ENCODE assay signal across 1 cellular context in the genomic region with DNA sequence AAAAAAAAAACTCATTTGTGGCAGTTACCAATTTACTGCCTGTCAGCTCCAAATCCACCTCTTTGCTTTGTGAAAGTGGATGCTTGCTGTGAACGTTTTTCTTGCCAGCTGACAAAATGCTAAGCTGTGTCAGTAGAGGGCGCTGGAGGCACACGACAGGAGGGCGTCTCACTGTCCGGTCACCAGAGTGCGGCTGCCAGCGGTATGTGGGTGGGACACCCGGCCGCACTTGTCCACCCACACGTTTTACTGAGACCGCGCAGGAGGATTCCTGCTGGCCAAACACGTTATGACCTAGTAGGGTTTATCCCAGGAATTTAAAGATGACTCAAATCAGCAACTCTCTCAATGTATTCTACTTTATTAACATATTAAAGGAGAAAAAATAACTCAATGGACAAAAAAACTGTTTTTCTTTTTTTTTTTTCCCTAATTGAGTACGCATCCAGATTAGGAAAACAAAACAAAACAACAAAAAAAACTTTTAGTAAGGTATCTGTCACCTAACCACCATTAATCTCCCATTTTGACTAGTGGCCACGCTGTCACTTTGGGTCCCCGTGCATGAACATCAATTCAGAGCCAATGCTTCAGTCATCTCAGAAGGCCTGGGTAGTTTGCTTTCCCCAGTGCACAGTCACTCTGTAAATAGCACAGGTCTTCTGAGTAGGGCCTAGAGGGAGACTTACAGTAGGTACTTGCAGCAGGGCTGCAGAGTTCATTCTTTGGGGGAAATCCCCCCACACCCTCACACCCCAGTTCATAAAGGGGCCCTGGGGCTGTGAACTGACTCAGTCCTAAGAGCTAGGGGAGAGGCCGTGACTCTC.
A peak's percentile ranks its signal among the peaks of the same experiment; 100 is the strongest.
TF ChIP-seq lines count a peak whose summit lies in the region.

No MANE protein-coding gene starts in this region.

TF ChIP-seq in HepG2, 621 proteins besides CTCF, POLR2A, EP300 and RAD21 (continued from another document and continues in another):
- TF ChIP-seq, protein P1, sequence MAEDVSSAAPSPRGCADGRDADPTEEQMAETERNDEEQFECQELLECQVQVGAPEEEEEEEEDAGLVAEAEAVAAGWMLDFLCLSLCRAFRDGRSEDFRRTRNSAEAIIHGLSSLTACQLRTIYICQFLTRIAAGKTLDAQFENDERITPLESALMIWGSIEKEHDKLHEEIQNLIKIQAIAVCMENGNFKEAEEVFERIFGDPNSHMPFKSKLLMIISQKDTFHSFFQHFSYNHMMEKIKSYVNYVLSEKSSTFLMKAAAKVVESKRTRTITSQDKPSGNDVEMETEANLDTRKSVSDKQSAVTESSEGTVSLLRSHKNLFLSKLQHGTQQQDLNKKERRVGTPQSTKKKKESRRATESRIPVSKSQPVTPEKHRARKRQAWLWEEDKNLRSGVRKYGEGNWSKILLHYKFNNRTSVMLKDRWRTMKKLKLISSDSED (CRISPR knock-in tag; IDR thresholded peaks at IDR 0.05), result no peak
- TF ChIP-seq, protein P2, sequence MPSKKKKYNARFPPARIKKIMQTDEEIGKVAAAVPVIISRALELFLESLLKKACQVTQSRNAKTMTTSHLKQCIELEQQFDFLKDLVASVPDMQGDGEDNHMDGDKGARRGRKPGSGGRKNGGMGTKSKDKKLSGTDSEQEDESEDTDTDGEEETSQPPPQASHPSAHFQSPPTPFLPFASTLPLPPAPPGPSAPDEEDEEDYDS (CRISPR knock-in tag; IDR thresholded peaks at IDR 0.05), result no peak
- TF ChIP-seq ZNF883 (CRISPR knock-in tag; IDR thresholded peaks at IDR 0.05; ENCODE audit: not compliant biosample characterization), result no peak
- TF ChIP-seq ZNF337 (CRISPR knock-in tag; IDR thresholded peaks at IDR 0.05; ENCODE audit: borderline replicate concordance, low read depth), result no peak
- TF ChIP-seq RAD51 (IDR thresholded peaks at IDR 0.05; ENCODE audit: borderline replicate concordance), result no peak
- TF ChIP-seq SOX6 (IDR thresholded peaks at IDR 0.05), result no peak
- TF ChIP-seq SOX6 (CRISPR knock-in tag; IDR thresholded peaks at IDR 0.05), result no peak
- TF ChIP-seq, protein P3, sequence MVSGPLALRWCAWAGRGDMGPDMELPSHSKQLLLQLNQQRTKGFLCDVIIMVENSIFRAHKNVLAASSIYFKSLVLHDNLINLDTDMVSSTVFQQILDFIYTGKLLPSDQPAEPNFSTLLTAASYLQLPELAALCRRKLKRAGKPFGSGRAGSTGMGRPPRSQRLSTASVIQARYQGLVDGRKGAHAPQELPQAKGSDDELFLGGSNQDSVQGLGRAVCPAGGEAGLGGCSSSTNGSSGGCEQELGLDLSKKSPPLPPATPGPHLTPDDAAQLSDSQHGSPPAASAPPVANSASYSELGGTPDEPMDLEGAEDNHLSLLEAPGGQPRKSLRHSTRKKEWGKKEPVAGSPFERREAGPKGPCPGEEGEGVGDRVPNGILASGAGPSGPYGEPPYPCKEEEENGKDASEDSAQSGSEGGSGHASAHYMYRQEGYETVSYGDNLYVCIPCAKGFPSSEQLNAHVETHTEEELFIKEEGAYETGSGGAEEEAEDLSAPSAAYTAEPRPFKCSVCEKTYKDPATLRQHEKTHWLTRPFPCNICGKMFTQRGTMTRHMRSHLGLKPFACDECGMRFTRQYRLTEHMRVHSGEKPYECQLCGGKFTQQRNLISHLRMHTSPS (CRISPR knock-in tag; IDR thresholded peaks at IDR 0.05; ENCODE audit: low read depth), result no peak
- no peak for TF ChIP-seq CBX2 (IDR thresholded peaks at IDR 0.05; ENCODE audit: low read depth, low read length)
- TF ChIP-seq CBX2 (CRISPR knock-in tag; IDR thresholded peaks at IDR 0.05; ENCODE audit: low read depth), result no peak
- no peak for TF ChIP-seq ZSCAN22 (CRISPR knock-in tag; IDR thresholded peaks at IDR 0.05)
- TF ChIP-seq ZNF24 (IDR thresholded peaks at IDR 0.05), result no peak
- no peak for TF ChIP-seq NR2F2 (IDR thresholded peaks at IDR 0.05; ENCODE audit: borderline replicate concordance, low read depth)
- no peak for TF ChIP-seq TCF12 (IDR thresholded peaks at IDR 0.05)
- TF ChIP-seq TCF12 (CRISPR knock-in tag; IDR thresholded peaks at IDR 0.05), result no peak
- TF ChIP-seq, protein P4, sequence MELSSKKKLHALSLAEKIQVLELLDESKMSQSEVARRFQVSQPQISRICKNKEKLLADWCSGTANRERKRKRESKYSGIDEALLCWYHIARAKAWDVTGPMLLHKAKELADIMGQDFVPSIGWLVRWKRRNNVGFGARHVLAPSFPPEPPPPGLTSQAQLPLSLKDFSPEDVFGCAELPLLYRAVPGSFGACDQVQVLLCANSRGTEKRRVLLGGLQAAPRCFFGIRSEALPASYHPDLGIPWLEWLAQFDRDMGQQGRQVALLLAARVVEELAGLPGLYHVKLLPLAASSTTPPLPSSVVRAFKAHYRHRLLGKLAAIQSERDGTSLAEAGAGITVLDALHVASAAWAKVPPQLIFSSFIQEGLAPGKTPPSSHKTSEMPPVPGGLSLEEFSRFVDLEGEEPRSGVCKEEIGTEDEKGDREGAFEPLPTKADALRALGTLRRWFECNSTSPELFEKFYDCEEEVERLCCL (CRISPR knock-in tag; IDR thresholded peaks at IDR 0.05; ENCODE audit: borderline replicate concordance), result no peak
- TF ChIP-seq MED8 (CRISPR knock-in tag; IDR thresholded peaks at IDR 0.05; ENCODE audit: insufficient replicate concordance), result no peak
- TF ChIP-seq KDM2A (CRISPR knock-in tag; IDR thresholded peaks at IDR 0.05; ENCODE audit: borderline replicate concordance, low read depth), result peak; percentile 83
- no peak for TF ChIP-seq IKZF1 (IDR thresholded peaks at IDR 0.05)
- no peak for TF ChIP-seq ZNF563 (CRISPR knock-in tag; IDR thresholded peaks at IDR 0.05)
- peak; percentile 24; the same call in 1 of the 2 replicates for TF ChIP-seq RXRB (CRISPR knock-in tag; IDR thresholded peaks at IDR 0.05; ENCODE audit: borderline replicate concordance)
- 0 out of 2 replicates have a peak, but pooled peaks have one; percentile 26 for TF ChIP-seq TGIF2 (CRISPR knock-in tag; IDR thresholded peaks at IDR 0.05)
- TF ChIP-seq ZNF3 (CRISPR knock-in tag; IDR thresholded peaks at IDR 0.05), result no peak
- TF ChIP-seq, protein P5, sequence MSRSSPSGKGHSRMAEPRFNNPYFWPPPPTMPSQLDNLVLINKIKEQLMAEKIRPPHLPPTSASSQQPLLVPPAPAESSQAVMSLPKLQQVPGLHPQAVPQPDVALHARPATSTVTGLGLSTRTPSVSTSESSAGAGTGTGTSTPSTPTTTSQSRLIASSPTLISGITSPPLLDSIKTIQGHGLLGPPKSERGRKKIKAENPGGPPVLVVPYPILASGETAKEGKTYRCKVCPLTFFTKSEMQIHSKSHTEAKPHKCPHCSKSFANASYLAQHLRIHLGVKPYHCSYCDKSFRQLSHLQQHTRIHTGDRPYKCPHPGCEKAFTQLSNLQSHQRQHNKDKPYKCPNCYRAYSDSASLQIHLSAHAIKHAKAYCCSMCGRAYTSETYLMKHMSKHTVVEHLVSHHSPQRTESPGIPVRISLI (CRISPR knock-in tag; IDR thresholded peaks at IDR 0.05; ENCODE audit: borderline replicate concordance), result no peak
- TF ChIP-seq, protein P6, sequence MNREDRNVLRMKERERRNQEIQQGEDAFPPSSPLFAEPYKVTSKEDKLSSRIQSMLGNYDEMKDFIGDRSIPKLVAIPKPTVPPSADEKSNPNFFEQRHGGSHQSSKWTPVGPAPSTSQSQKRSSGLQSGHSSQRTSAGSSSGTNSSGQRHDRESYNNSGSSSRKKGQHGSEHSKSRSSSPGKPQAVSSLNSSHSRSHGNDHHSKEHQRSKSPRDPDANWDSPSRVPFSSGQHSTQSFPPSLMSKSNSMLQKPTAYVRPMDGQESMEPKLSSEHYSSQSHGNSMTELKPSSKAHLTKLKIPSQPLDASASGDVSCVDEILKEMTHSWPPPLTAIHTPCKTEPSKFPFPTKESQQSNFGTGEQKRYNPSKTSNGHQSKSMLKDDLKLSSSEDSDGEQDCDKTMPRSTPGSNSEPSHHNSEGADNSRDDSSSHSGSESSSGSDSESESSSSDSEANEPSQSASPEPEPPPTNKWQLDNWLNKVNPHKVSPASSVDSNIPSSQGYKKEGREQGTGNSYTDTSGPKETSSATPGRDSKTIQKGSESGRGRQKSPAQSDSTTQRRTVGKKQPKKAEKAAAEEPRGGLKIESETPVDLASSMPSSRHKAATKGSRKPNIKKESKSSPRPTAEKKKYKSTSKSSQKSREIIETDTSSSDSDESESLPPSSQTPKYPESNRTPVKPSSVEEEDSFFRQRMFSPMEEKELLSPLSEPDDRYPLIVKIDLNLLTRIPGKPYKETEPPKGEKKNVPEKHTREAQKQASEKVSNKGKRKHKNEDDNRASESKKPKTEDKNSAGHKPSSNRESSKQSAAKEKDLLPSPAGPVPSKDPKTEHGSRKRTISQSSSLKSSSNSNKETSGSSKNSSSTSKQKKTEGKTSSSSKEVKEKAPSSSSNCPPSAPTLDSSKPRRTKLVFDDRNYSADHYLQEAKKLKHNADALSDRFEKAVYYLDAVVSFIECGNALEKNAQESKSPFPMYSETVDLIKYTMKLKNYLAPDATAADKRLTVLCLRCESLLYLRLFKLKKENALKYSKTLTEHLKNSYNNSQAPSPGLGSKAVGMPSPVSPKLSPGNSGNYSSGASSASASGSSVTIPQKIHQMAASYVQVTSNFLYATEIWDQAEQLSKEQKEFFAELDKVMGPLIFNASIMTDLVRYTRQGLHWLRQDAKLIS (CRISPR knock-in tag; IDR thresholded peaks at IDR 0.05), result no peak
- TF ChIP-seq, protein P7, sequence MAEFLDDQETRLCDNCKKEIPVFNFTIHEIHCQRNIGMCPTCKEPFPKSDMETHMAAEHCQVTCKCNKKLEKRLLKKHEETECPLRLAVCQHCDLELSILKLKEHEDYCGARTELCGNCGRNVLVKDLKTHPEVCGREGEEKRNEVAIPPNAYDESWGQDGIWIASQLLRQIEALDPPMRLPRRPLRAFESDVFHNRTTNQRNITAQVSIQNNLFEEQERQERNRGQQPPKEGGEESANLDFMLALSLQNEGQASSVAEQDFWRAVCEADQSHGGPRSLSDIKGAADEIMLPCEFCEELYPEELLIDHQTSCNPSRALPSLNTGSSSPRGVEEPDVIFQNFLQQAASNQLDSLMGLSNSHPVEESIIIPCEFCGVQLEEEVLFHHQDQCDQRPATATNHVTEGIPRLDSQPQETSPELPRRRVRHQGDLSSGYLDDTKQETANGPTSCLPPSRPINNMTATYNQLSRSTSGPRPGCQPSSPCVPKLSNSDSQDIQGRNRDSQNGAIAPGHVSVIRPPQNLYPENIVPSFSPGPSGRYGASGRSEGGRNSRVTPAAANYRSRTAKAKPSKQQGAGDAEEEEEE (CRISPR knock-in tag; IDR thresholded peaks at IDR 0.05; ENCODE audit: borderline replicate concordance), result no peak
- TF ChIP-seq ZNF709 (CRISPR knock-in tag; IDR thresholded peaks at IDR 0.05), result no peak
- TF ChIP-seq HNF4A (CRISPR knock-in tag; IDR thresholded peaks at IDR 0.05), result no peak
- no peak for TF ChIP-seq ZNF547 (CRISPR knock-in tag; IDR thresholded peaks at IDR 0.05)
- no peak for TF ChIP-seq ZNF207 (IDR thresholded peaks at IDR 0.05; ENCODE audit: borderline replicate concordance)
- no peak for TF ChIP-seq BRCA1 (CRISPR knock-in tag; IDR thresholded peaks at IDR 0.05)
- TF ChIP-seq, protein P8, sequence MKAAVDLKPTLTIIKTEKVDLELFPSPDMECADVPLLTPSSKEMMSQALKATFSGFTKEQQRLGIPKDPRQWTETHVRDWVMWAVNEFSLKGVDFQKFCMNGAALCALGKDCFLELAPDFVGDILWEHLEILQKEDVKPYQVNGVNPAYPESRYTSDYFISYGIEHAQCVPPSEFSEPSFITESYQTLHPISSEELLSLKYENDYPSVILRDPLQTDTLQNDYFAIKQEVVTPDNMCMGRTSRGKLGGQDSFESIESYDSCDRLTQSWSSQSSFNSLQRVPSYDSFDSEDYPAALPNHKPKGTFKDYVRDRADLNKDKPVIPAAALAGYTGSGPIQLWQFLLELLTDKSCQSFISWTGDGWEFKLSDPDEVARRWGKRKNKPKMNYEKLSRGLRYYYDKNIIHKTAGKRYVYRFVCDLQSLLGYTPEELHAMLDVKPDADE (CRISPR knock-in tag; IDR thresholded peaks at IDR 0.05), result no peak
- no peak for TF ChIP-seq ZNF577 (CRISPR knock-in tag; IDR thresholded peaks at IDR 0.05; ENCODE audit: borderline replicate concordance, low read depth)
- TF ChIP-seq, protein P9, sequence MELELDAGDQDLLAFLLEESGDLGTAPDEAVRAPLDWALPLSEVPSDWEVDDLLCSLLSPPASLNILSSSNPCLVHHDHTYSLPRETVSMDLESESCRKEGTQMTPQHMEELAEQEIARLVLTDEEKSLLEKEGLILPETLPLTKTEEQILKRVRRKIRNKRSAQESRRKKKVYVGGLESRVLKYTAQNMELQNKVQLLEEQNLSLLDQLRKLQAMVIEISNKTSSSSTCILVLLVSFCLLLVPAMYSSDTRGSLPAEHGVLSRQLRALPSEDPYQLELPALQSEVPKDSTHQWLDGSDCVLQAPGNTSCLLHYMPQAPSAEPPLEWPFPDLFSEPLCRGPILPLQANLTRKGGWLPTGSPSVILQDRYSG (CRISPR knock-in tag; IDR thresholded peaks at IDR 0.05), result no peak
- no peak for TF ChIP-seq ARNT (IDR thresholded peaks at IDR 0.05)
- TF ChIP-seq, protein P10, sequence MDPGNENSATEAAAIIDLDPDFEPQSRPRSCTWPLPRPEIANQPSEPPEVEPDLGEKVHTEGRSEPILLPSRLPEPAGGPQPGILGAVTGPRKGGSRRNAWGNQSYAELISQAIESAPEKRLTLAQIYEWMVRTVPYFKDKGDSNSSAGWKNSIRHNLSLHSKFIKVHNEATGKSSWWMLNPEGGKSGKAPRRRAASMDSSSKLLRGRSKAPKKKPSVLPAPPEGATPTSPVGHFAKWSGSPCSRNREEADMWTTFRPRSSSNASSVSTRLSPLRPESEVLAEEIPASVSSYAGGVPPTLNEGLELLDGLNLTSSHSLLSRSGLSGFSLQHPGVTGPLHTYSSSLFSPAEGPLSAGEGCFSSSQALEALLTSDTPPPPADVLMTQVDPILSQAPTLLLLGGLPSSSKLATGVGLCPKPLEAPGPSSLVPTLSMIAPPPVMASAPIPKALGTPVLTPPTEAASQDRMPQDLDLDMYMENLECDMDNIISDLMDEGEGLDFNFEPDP (CRISPR knock-in tag; conservative IDR thresholded peaks at IDR 0.05), result no peak
- no peak for TF ChIP-seq GTF3A (CRISPR knock-in tag; conservative IDR thresholded peaks at IDR 0.05)
- TF ChIP-seq ZNF510 (CRISPR knock-in tag; IDR thresholded peaks at IDR 0.05; ENCODE audit: low read depth), result no peak
- TF ChIP-seq GTF2F1 (IDR thresholded peaks at IDR 0.05; ENCODE audit: low read length), result no peak
- TF ChIP-seq KDM6A (CRISPR knock-in tag; IDR thresholded peaks at IDR 0.05; ENCODE audit: low read depth), result no peak
- TF ChIP-seq TAF15 (IDR thresholded peaks at IDR 0.05; ENCODE audit: low read depth, low read length, poor library complexity, severe bottlenecking), result no peak
- TF ChIP-seq GATAD2A (CRISPR knock-in tag; IDR thresholded peaks at IDR 0.05), result peak; percentile 40; the same call in 1 of the 2 replicates
- no peak for TF ChIP-seq NCOR1 (IDR thresholded peaks at IDR 0.05; ENCODE audit: borderline replicate concordance, low read length)
- TF ChIP-seq SMAD3 (CRISPR knock-in tag; IDR thresholded peaks at IDR 0.05), result 0 out of 2 replicates have a peak, but pooled peaks have one; percentile 37
- TF ChIP-seq PHF21A (CRISPR knock-in tag; IDR thresholded peaks at IDR 0.05), result no peak
- TF ChIP-seq ZNF768 (CRISPR knock-in tag; IDR thresholded peaks at IDR 0.05), result no peak
- no peak for TF ChIP-seq ZC3H4 (CRISPR knock-in tag; IDR thresholded peaks at IDR 0.05; ENCODE audit: borderline replicate concordance)
- TF ChIP-seq JUND (CRISPR knock-in tag; IDR thresholded peaks at IDR 0.05), result no peak
- no peak for TF ChIP-seq ZKSCAN8 (CRISPR knock-in tag; IDR thresholded peaks at IDR 0.05; ENCODE audit: borderline replicate concordance)
- TF ChIP-seq IRF2 (CRISPR knock-in tag; IDR thresholded peaks at IDR 0.05), result 0 out of 2 replicates have a peak, but pooled peaks have one; percentile 40
- no peak for TF ChIP-seq FOXM1 (CRISPR knock-in tag; IDR thresholded peaks at IDR 0.05)
